Comparison of ENCODE assay signal across 8 cellular contexts in genomic region chr17:69358688-69359596, GRCh38. TPM values are rescaled to one million over a fixed set of nuclear protein-coding genes. Genes with fewer than 3 reads are reported as not detected.
DNase-seq lines count a peak whose midpoint lies in the region; ATAC-seq, FAIRE-seq and TF ChIP-seq lines count a peak whose summit lies in the region.

No MANE protein-coding gene starts in this region.

- POLR2A ChIA-PET in AG04450 (lab: Yijun Ruan, JAX) (no interaction called here), PC-9 (lab: Charles Lee; ENCODE audit: unreplicated experiment) (no interaction called here)

- TF ChIP-seq CTCF in AG04450 (IDR thresholded peaks at IDR 0.05; ENCODE audit: low read depth, low read length) (peak; percentile 11; the same call in 1 of the 2 replicates), PC-9 (conservative IDR thresholded peaks at IDR 0.05) (no peak)

- H3K27me3 ChIP-seq in AG04450 (ENCODE audit: control insufficient read depth, insufficient read depth, low read length) (no peaks in the 10 kb centered on the region), PC-9 (ENCODE audit: insufficient read depth, low read depth) (no peaks in the 10 kb centered on the region)

- CTCF ChIA-PET in AG04450 (lab: Charles Lee): interaction anchor here (0.6 kb wide), 1 partner anchor 24 kb away, joined by 3 read pairs; no protein-coding TSS in a partner anchor
- CTCF ChIA-PET in PC-9 (lab: Charles Lee): interaction anchor here (0.7 kb wide), 1 partner anchor 152 kb away, joined by 3 read pairs; no protein-coding TSS in a partner anchor

- BruUV-seq in PC-9 (replicated peaks; lab: Mats Ljungman, UMichigan): no TSS peak

- no peaks in the 10 kb centered on the region for H3K9me3 ChIP-seq in AG04450 (ENCODE audit: control insufficient read depth, insufficient read depth, low read length)
- no peaks in the 10 kb centered on the region for H3K9me3 ChIP-seq in PC-9 (ENCODE audit: insufficient read depth, low read depth)

- ATAC-seq in HG03097 (IDR thresholded peaks at IDR 0.05; ENCODE audit: low FRiP score, unreplicated experiment): no peak
- no peak for ATAC-seq in HG02571 (IDR thresholded peaks at IDR 0.05; ENCODE audit: unreplicated experiment)

- H3K4me2 ChIP-seq in PC-9: no peak overlapping the region

- H3F3A ChIP-seq in PC-9 (ENCODE audit: insufficient read depth, low read depth): no peaks in the 10 kb centered on the region

- no peaks in the 10 kb centered on the region; the same call in 1 of the 2 replicates for H3K9me2 ChIP-seq in PC-9 (ENCODE audit: insufficient read depth)

- peak; percentile 87 for FAIRE-seq in GM12892 (lab: Jason Lieb, UNC)

- no peaks in the 10 kb centered on the region for H3K79me2 ChIP-seq in PC-9 (ENCODE audit: low read depth)

- no peak for DNase-seq in AG04450 (ENCODE audit: low read depth, low spot score)
- no peak for DNase-seq in GM12892 (ENCODE audit: insufficient read length)
- peak; percentile 60 for DNase-seq in NCI-H2171 treated with DMSO at 0.1 percent for 48 hours (lab: John Stamatoyannopoulos, UW)
- peak; percentile 1 to 7 for DNase-seq in dermis microvascular lymphatic vessel endothelial cell (ENCODE audit: low read depth in 2 of 2)
- DNase-seq in PC-9: no peak
- DNase-seq in ureter (ENCODE audit: low spot score): no peak

- H3K27ac ChIP-seq in AG04450 (ENCODE audit: low read depth, low read length) (no peak overlapping the region), PC-9 (no peak overlapping the region)

- no peaks in the 10 kb centered on the region for H3K36me3 ChIP-seq in PC-9 (ENCODE audit: low read depth)

- no peak overlapping the region for H2AFZ ChIP-seq in PC-9

- TF ChIP-seq POLR2A in GM12892 (IDR thresholded peaks at IDR 0.05; ENCODE audit: low read depth, low read length): no peak

- no peaks in the 10 kb centered on the region for H4K20me1 ChIP-seq in PC-9 (ENCODE audit: insufficient read depth)

- intact Hi-C loops in PC-9 (cut with micrococcal nuclease; ENCODE audit: unreplicated experiment): no loop called here

- H3K4me3 ChIP-seq in AG04450 (ENCODE audit: low read depth, low read length): no peak overlapping the region
- no peak overlapping the region for H3K4me3 ChIP-seq in PC-9

- no peaks in the 10 kb centered on the region for H3K4me1 ChIP-seq in PC-9 (replicated peaks; ENCODE audit: insufficient read depth)

RNA-seq across cellular contexts. Expression of gene ABCA5, which starts 32.0 kb away (rescaled TPM):
- 5.0 and 8.1 TPM in 2 replicates for polyA plus RNA-seq in AG04450 (2011; rRNA removed)
- polyA minus RNA-seq in AG04450 (2011; rRNA and poly(A)+ RNA removed): 4.0 and 6.7 TPM in 2 replicates
- polyA plus RNA-seq in GM12892 (2012; ENCODE audit: missing spikeins): 44.5 TPM
- total RNA-seq in dermis microvascular lymphatic vessel endothelial cell (12.1 and 18.5 TPM in 2 replicates), PC-9 (2021) (2.9 and 3.8 TPM in 2 replicates), ureter (36.4 TPM)

RNA-seq across cellular contexts. Expression of gene MAP2K6, which starts 55.6 kb away (rescaled TPM):
- 8.8 and 10.9 TPM in 2 replicates for polyA plus RNA-seq in AG04450 (2011; rRNA removed)
- 15.4 and 16.2 TPM in 2 replicates for polyA minus RNA-seq in AG04450 (2011; rRNA and poly(A)+ RNA removed)
- 11.2 TPM for polyA plus RNA-seq in GM12892 (2012; ENCODE audit: missing spikeins)
- total RNA-seq in dermis microvascular lymphatic vessel endothelial cell: 3.8 and 7.3 TPM in 2 replicates
- 1.6 TPM in 2 replicates for total RNA-seq in PC-9 (2021)
- total RNA-seq in ureter: 10.6 TPM

Comparison
In these comparisons a context has a peak if more than half of its experiments do, and no peak if none do; other contexts are left out.
1. DNase-seq: peak in NCI-H2171 treated with DMSO at 0.1 percent for 48 hours (single experiment) and dermis microvascular lymphatic vessel endothelial cell (2 of 2); none in AG04450 (single experiment), GM12892 (single experiment), PC-9 (0 of 2) and ureter (single experiment).